In the genomic region with DNA sequence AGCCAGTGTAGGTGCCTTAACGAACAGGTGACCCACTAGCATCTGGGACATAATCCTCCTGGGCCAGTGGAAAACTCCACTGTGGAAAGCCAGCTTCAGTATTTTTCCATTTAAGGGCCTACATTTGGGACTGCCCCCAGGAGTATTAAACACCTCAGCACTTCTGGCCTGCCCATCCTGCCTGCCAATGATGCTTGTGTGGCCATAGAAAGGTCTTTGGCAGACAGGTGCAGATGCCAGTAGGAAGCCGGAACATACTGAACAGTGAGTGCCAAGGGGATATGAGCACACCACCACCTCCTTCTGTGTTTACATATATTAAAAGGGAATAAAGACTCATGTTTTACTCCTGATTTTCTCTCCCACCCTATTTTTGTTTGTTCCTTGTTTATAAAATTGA, we compare ENCODE assay signal across 1 cellular context.
TF ChIP-seq lines count a peak whose summit lies in the region.

No MANE protein-coding gene starts in this region.

TF ChIP-seq in A549, 52 proteins besides CTCF, POLR2A, EP300 and RAD21 (continued from another document):
- no peak for TF ChIP-seq PBX3 (IDR thresholded peaks at IDR 0.05)
- TF ChIP-seq POLR2AphosphoS2 (conservative IDR thresholded peaks at IDR 0.05; ENCODE audit: low read length): no peak
- no peak for TF ChIP-seq HOXB13 (CRISPR knock-in tag; IDR thresholded peaks at IDR 0.05; ENCODE audit: low read depth)
- no peak for TF ChIP-seq JUN (IDR thresholded peaks at IDR 0.05)
- TF ChIP-seq PHF8 (IDR thresholded peaks at IDR 0.05; ENCODE audit: borderline replicate concordance, low read depth): no peak
- no peak for TF ChIP-seq KDM1A (IDR thresholded peaks at IDR 0.05; ENCODE audit: low read depth)
- TF ChIP-seq CBX8 (IDR thresholded peaks at IDR 0.05): no peak
- no peak for TF ChIP-seq CEBPB (IDR thresholded peaks at IDR 0.05)
